ENCODE assay signal across 1 cellular context in genomic region chr7:146119016-146119415, GRCh38.
TF ChIP-seq lines count a peak whose summit lies in the region.

No MANE protein-coding gene starts in this region.

TF ChIP-seq in HepG2, 621 proteins besides CTCF, POLR2A, EP300 and RAD21:
- TF ChIP-seq MAFK (conservative IDR thresholded peaks at IDR 0.05 in 1 of 2, IDR thresholded peaks at IDR 0.05 in 1 of 2; ENCODE audit: low read length in 2 of 2) (peak; percentile 65 to 71; a peak in 3 of 4 replicates), MAFF (IDR thresholded peaks at IDR 0.05; ENCODE audit: low read depth, low read length) (0 out of 2 replicates have a peak, but pooled peaks have one; percentile 54), MYPOP (CRISPR knock-in tag; IDR thresholded peaks at IDR 0.05) (no peak)
